ENCODE assay signal across 8 cellular contexts in genomic region chr14:47675489-47676300, GRCh38. TPM values are rescaled to one million over a fixed set of nuclear protein-coding genes. Genes with fewer than 3 reads are reported as not detected.
DNase-seq lines count a peak whose midpoint lies in the region; ATAC-seq, FAIRE-seq and TF ChIP-seq lines count a peak whose summit lies in the region.

MDGA2 (minus strand) TSS chr14:47675605.

- H3K4me3 ChIP-seq in astrocyte (ENCODE audit: insufficient read depth, low read depth, low read length) (peak within 1 kb of the TSS; percentile 51), lower leg skin (ENCODE audit: low read depth, poor library complexity, severe bottlenecking) (peak within 1 kb of the TSS; percentile 24), vagina (peak within 1 kb of the TSS; percentile 9 to 24)

- intact Hi-C loops in lower leg skin (cut with DNase I; ENCODE audit: low total_unique reads) (no loop called here), vagina (cut with DNase I) (no loop called here)

- peaks cover 4% of the 10 kb centered on the region for H3K4me1 Mint-ChIP-seq in astrocyte (ENCODE audit: low read depth, unreplicated experiment)
- H3K4me1 Mint-ChIP-seq in activated CD4-positive, alpha-beta memory T cell treated with anti-CD3 and anti-CD28 coated beads, Interleukin-2, amount 10 ng/mL, durations not matched to agents 7 days and 5 days, result peaks cover 4% of the 10 kb centered on the region

- CTCF ChIA-PET in activated CD4-positive, alpha-beta memory T cell treated with anti-CD3 and anti-CD28 coated beads, Interleukin-2, amount 10 ng/mL, durations not matched to agents 7 days and 5 days (lab: Charles Lee), result no interaction called here

- WGBS in lower leg skin, 2 donors, result 0% methylated on average over 68 to 82 of the region's 86 CpGs

- no peak within 1 kb of the TSS for H3K9ac ChIP-seq in astrocyte (ENCODE audit: low read length)

- H3K27ac ChIP-seq in astrocyte (ENCODE audit: low read depth, low read length) (no peak within 1 kb of the TSS), vagina (no peak within 1 kb of the TSS)

- peak within 1 kb of the TSS; percentile 88 for H3K4me3 Mint-ChIP-seq in astrocyte (ENCODE audit: unreplicated experiment)
- H3K4me3 Mint-ChIP-seq in activated CD4-positive, alpha-beta memory T cell treated with anti-CD3 and anti-CD28 coated beads, Interleukin-2, amount 10 ng/mL, durations not matched to agents 7 days and 5 days, result no peak within 1 kb of the TSS

- H3K36me3 Mint-ChIP-seq in astrocyte (ENCODE audit: low read depth, unreplicated experiment), result peaks cover 2% of the 10 kb centered on the region
- H3K36me3 Mint-ChIP-seq in activated CD4-positive, alpha-beta memory T cell treated with anti-CD3 and anti-CD28 coated beads, Interleukin-2, amount 10 ng/mL, durations not matched to agents 7 days and 5 days (ENCODE audit: low read depth), result no peaks in the 10 kb centered on the region

- H3K9me3 ChIP-seq in astrocyte (ENCODE audit: insufficient read depth, low read depth, low read length) (no peaks in the 10 kb centered on the region), vagina (no peaks in the 10 kb centered on the region)

- H3K27me3 ChIP-seq in astrocyte (ENCODE audit: insufficient read depth, low read length) (peaks cover 24% of the 10 kb centered on the region), vagina (no peaks in the 10 kb centered on the region)

- H3K36me3 ChIP-seq in astrocyte (ENCODE audit: insufficient read depth, low read length) (no peaks in the 10 kb centered on the region), vagina (no peaks in the 10 kb centered on the region)

- POLR2A ChIA-PET in activated CD4-positive, alpha-beta memory T cell treated with anti-CD3 and anti-CD28 coated beads, Interleukin-2, amount 10 ng/mL, durations not matched to agents 7 days and 5 days (lab: Charles Lee), result no interaction called here

- no peaks in the 10 kb centered on the region for H3K9me3 Mint-ChIP-seq in astrocyte (ENCODE audit: unreplicated experiment)
- no peaks in the 10 kb centered on the region for H3K9me3 Mint-ChIP-seq in activated CD4-positive, alpha-beta memory T cell treated with anti-CD3 and anti-CD28 coated beads, Interleukin-2, amount 10 ng/mL, durations not matched to agents 7 days and 5 days

- peaks cover 15% of the 10 kb centered on the region for H3K4me1 ChIP-seq in astrocyte (ENCODE audit: insufficient read depth, low read length)
- peaks cover 8% of the 10 kb centered on the region for H3K4me1 ChIP-seq in vagina

- peak; percentile 36 for DNase-seq in DMS53 treated with DMSO at 0.1 percent for 48 hours (lab: John Stamatoyannopoulos, UW; ENCODE audit: unreplicated experiment)
- DNase-seq in HS-5 (ENCODE audit: low read depth), result peak; percentile 37
- DNase-seq in astrocyte (ENCODE audit: low read depth), result peak; percentile 22
- DNase-seq in lower leg skin (ENCODE audit: low spot score in 2 of 2), result no peak
- no peak for DNase-seq in vagina (ENCODE audit: extremely low spot score in 2 of 2)
- no peak for DNase-seq in NCI-H2171 treated with DMSO at 0.1 percent for 48 hours (lab: John Stamatoyannopoulos, UW)
- DNase-seq in activated CD4-positive, alpha-beta memory T cell treated with anti-CD3 and anti-CD28 coated beads, Interleukin-2, amount 10 ng/mL, durations not matched to agents 7 days and 5 days, result no peak

- no peak for FAIRE-seq in astrocyte (lab: Jason Lieb, UNC)

- H3K4me2 ChIP-seq in astrocyte (ENCODE audit: low read length), result peak within 1 kb of the TSS; percentile 89

- no peaks in the 10 kb centered on the region for H4K20me1 ChIP-seq in astrocyte (ENCODE audit: insufficient read depth, low read length)

- peaks cover 33% of the 10 kb centered on the region for H3K27me3 Mint-ChIP-seq in astrocyte (ENCODE audit: low read depth, unreplicated experiment)
- peaks cover 30% of the 10 kb centered on the region for H3K27me3 Mint-ChIP-seq in activated CD4-positive, alpha-beta memory T cell treated with anti-CD3 and anti-CD28 coated beads, Interleukin-2, amount 10 ng/mL, durations not matched to agents 7 days and 5 days

- no peaks in the 10 kb centered on the region for H3K79me2 ChIP-seq in astrocyte (ENCODE audit: insufficient read depth, low read length)

- TF ChIP-seq POLR2A in lower leg skin (IDR thresholded peaks at IDR 0.05), result no peak
- TF ChIP-seq POLR2A in vagina (IDR thresholded peaks at IDR 0.05), result no peak

- no peak for ATAC-seq in HG03135 (IDR thresholded peaks at IDR 0.05; ENCODE audit: unreplicated experiment)

- peak within 1 kb of the TSS; percentile 69 for H3K27ac Mint-ChIP-seq in astrocyte (ENCODE audit: unreplicated experiment)
- H3K27ac Mint-ChIP-seq in activated CD4-positive, alpha-beta memory T cell treated with anti-CD3 and anti-CD28 coated beads, Interleukin-2, amount 10 ng/mL, durations not matched to agents 7 days and 5 days, result no peak within 1 kb of the TSS

- H2AFZ ChIP-seq in astrocyte (ENCODE audit: low read depth, low read length), result peak within 1 kb of the TSS; percentile 87

- TF ChIP-seq CTCF in astrocyte (IDR thresholded peaks at IDR 0.05; ENCODE audit: insufficient read depth, low read depth, low read length) (no peak), lower leg skin (IDR thresholded peaks at IDR 0.05) (no peak), vagina (IDR thresholded peaks at IDR 0.05) (no peak)

RNA-seq across cellular contexts. Expression of gene MDGA2, which starts in this region (rescaled TPM):
- total RNA-seq in astrocyte, result 2.0 and 2.4 TPM in 2 replicates
- total RNA-seq in lower leg skin, result under 1 TPM; 0.15 to 0.78 (median 0.24) TPM
- not detected for total RNA-seq in vagina
- not detected for total RNA-seq in activated CD4-positive, alpha-beta memory T cell treated with anti-CD3 and anti-CD28 coated beads, Interleukin-2, amount 10 ng/mL, durations not matched to agents 7 days and 5 days

Comparison
In these comparisons a context has a peak if more than half of its experiments do, and no peak if none do; other contexts are left out.
1. DNase-seq: peak in DMS53 treated with DMSO at 0.1 percent for 48 hours (single experiment), HS-5 (single experiment) and astrocyte (single experiment); none in lower leg skin (0 of 2), vagina (0 of 2), NCI-H2171 treated with DMSO at 0.1 percent for 48 hours (single experiment) and activated CD4-positive, alpha-beta memory T cell treated with anti-CD3 and anti-CD28 coated beads, Interleukin-2, amount 10 ng/mL, durations not matched to agents 7 days and 5 days (single experiment).
2. Peak in every context shown above with its lines, with median percentiles within 50 percentile points of each other: H3K4me3 ChIP-seq.